ENCODE assay signal across 11 cellular contexts in genomic region chr6:81562169-81562568, GRCh38.
A peak's percentile ranks its signal among the peaks of the same experiment; 100 is the strongest.
DNase-seq lines count a peak whose midpoint lies in the region; ATAC-seq, FAIRE-seq and TF ChIP-seq lines count a peak whose summit lies in the region.
"Had no signal": no experiment of that assay in that cellular context is flagged by ENCODE, and none has a peak within 500 bp of the region (broad histone marks: within the 10 kb centered on the region; RNA-seq: fewer than 3 reads in every experiment).

No MANE protein-coding gene starts in this region.

- H3K9ac ChIP-seq in fibroblast of lung (ENCODE audit: insufficient read depth, low read length): no peak overlapping the region
- H3K9ac ChIP-seq: KMS-11 had no signal

- H3K9me3 ChIP-seq in fibroblast of lung (ENCODE audit: control insufficient read depth, insufficient read depth, low read depth, low read length) (no peaks in the 10 kb centered on the region), pancreas (no peaks in the 10 kb centered on the region)
- H3K9me3 ChIP-seq: esophagus squamous epithelium, SJSA1 had no signal

- WGBS in pancreas, 2 donors: 5% methylated on average over 2 of the region's 2 CpGs

- no peak overlapping the region for H3K27ac ChIP-seq in fibroblast of lung (ENCODE audit: insufficient read depth, low read length)
- H3K27ac ChIP-seq in pancreas: no peak overlapping the region
- H3K27ac ChIP-seq: esophagus squamous epithelium, KMS-11, SJSA1 had no signal

- peak; percentile 83 for FAIRE-seq in pancreas (lab: Jason Lieb, UNC)

- H3K36me3 ChIP-seq in fibroblast of lung (ENCODE audit: control insufficient read depth, insufficient read depth, low read length) (no peaks in the 10 kb centered on the region), pancreas (no peaks in the 10 kb centered on the region), H7 (replicated peaks; ENCODE audit: control insufficient read depth, insufficient read depth, low read length) (no peaks in the 10 kb centered on the region)
- H3K36me3 ChIP-seq: esophagus squamous epithelium, SJSA1 had no signal

- intact Hi-C loops in pancreas (cut with DNase I): no loop called here

- TF ChIP-seq CTCF in fibroblast of lung (conservative IDR thresholded peaks at IDR 0.05 in 1 of 2, IDR thresholded peaks at IDR 0.05 in 1 of 2; ENCODE audit: low read depth in 1 of 2, low read length in 2 of 2): no peak
- TF ChIP-seq CTCF in pancreas (IDR thresholded peaks at IDR 0.05): no peak

- peak overlapping the region; percentile 81 for H3K4me2 ChIP-seq in fibroblast of lung (ENCODE audit: extremely low read depth, insufficient read depth, low read length)
- H3K4me2 ChIP-seq: KMS-11 had no signal

- H3K4me3 ChIP-seq in fibroblast of lung (replicated peaks in 1 of 4; ENCODE audit: control extremely low read depth in 1 of 4, insufficient read depth in 1 of 4, low read depth in 3 of 4, low read length in 4 of 4) (peak overlapping the region in 1 of 4 experiments; percentile 22), pancreas (no peak overlapping the region), H7 (ENCODE audit: insufficient read depth, low read depth, low read length) (no peak overlapping the region)
- H3K4me3 ChIP-seq: esophagus squamous epithelium, SJSA1 had no signal

- H4K20me1 ChIP-seq in fibroblast of lung (ENCODE audit: control insufficient read depth, extremely low read depth, insufficient read depth, low read length): no peaks in the 10 kb centered on the region

- H3K4me1 ChIP-seq in fibroblast of lung (ENCODE audit: control insufficient read depth, extremely low read depth, insufficient read depth, low read length) (peaks cover 9% of the 10 kb centered on the region), pancreas (peaks cover 0 to 6% (median 5%) of the 10 kb centered on the region in 3 donors)
- H3K4me1 ChIP-seq: esophagus squamous epithelium had no signal

- TF ChIP-seq POLR2A in GM18505 (IDR thresholded peaks at IDR 0.05; ENCODE audit: borderline replicate concordance, extremely low read depth, insufficient read depth, insufficient read length): no peak

- H3K27me3 ChIP-seq in fibroblast of lung (ENCODE audit: control insufficient read depth, insufficient read depth, low read length) (no peaks in the 10 kb centered on the region), pancreas (no peaks in the 10 kb centered on the region), H7 (ENCODE audit: control insufficient read depth, insufficient read depth, low read length) (no peaks in the 10 kb centered on the region)
- H3K27me3 ChIP-seq: esophagus squamous epithelium, SJSA1 had no signal

- DNase-seq in DMS53 treated with DMSO at 0.1 percent for 48 hours (lab: John Stamatoyannopoulos, UW; ENCODE audit: unreplicated experiment): peak; percentile 6
- peak; percentile 30 for DNase-seq in NCI-H2196 treated with DMSO at 0.1 percent for 48 hours (lab: John Stamatoyannopoulos, UW; ENCODE audit: unreplicated experiment)
- DNase-seq in fibroblast of lung (ENCODE audit: low read depth in 2 of 2): peak; percentile 68 to 92
- no peak for DNase-seq in pancreas
- no peak for DNase-seq in NCI-H1436 (lab: John Stamatoyannopoulos, UW)
- DNase-seq in stimulated activated CD4-positive, alpha-beta T cell treated with anti-CD3 and anti-CD28 coated beads, Interleukin-15, amount 100 ng/mL, for 24 hours: no peak
- no peak for DNase-seq in H7
- DNase-seq: esophagus squamous epithelium had no signal

- peak in 3 of 4 donors; percentile 65 to 85 (median 84) for ATAC-seq in pancreas
- ATAC-seq in GM18505 (IDR thresholded peaks at IDR 0.05; ENCODE audit: unreplicated experiment): no peak

- no peak overlapping the region for H2AFZ ChIP-seq in fibroblast of lung (ENCODE audit: low read length)

- no peaks in the 10 kb centered on the region for H3K79me2 ChIP-seq in fibroblast of lung (ENCODE audit: control insufficient read depth, insufficient read depth, low read length)

Comparison
In these comparisons a context has a peak if more than half of its experiments do, and no peak if none do; other contexts are left out.
1. DNase-seq: peak in DMS53 treated with DMSO at 0.1 percent for 48 hours (single experiment), NCI-H2196 treated with DMSO at 0.1 percent for 48 hours (single experiment) and fibroblast of lung (2 of 2); none in pancreas (0 of 6), NCI-H1436 (single experiment), stimulated activated CD4-positive, alpha-beta T cell treated with anti-CD3 and anti-CD28 coated beads, Interleukin-15, amount 100 ng/mL, for 24 hours (single experiment) and H7 (single experiment).